ENCODE assay signal across 8 cellular contexts in the genomic region with DNA sequence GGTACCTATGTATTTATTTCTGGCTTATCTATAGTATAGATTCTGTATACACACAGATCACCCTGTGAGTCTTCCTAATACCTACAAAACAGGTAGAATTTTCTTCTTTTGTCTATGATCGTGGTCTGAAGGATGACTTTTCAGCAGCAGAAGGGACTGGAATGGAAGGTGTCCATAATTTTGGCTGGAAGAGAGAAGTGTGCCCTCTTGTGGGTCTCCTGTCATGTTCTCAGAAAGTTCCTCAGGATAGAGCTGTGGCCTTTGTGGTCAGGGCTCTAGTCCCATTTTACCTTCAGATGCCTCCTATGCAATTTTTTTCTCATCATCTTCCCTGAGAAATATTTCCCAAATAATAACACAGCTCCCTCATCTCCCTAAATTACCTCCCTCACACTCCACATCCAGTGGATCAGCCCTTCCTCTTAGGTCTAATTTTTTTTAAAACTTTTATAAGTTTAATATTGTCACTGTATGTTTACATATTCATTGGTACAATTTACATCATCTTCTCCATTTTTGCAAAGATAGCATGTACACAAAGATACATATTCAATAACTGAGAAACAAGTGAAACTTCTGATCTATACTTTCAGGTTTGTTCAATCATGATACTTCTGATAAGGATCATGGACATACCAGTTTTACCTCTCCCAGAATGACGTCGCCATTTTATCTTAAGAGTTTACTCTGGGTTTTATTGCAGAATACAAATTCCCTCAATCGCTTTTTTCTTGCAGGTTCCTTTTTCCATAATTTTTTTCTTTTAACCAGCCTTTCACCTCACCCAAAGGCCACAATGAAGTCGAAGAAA.
DNase-seq lines count a peak whose midpoint lies in the region; ATAC-seq and TF ChIP-seq lines count a peak whose summit lies in the region.

No MANE protein-coding gene starts in this region.

- no peaks in the 10 kb centered on the region for H3K4me1 ChIP-seq in IMR-90 (ENCODE audit: control insufficient read depth, insufficient read depth, low read length)

- H4K91ac ChIP-seq in IMR-90 (ENCODE audit: insufficient read depth, low read depth, low read length) = no peak overlapping the region

- H3K9ac ChIP-seq in IMR-90 (ENCODE audit: low read depth, low read length) = no peak overlapping the region

- H3K27me3 Mint-ChIP-seq in WTC11 (ENCODE audit: low read depth) = no peaks in the 10 kb centered on the region

- no peak overlapping the region for H3K56ac ChIP-seq in IMR-90 (ENCODE audit: extremely low read depth, insufficient read depth, low read length)

- H3K4me1 Mint-ChIP-seq in WTC11 = peaks cover 51% of the 10 kb centered on the region

- intact Hi-C loops in IMR-90 (cut with micrococcal nuclease) = loop anchor here (1.0 kb wide), 1 partner anchor 417 kb away; no protein-coding TSS in a partner anchor

- H3K27me3 ChIP-seq in IMR-90 (ENCODE audit: control insufficient read depth, insufficient read depth, low read length) = no peaks in the 10 kb centered on the region

- WGBS in IMR-90 (ENCODE audit: extremely low coverage in 2 of 2, insufficient read length in 1 of 2), 2 experiments = no CpG with 5 or more reads among the region's 5 CpGs

- no peaks in the 10 kb centered on the region for H3K36me3 Mint-ChIP-seq in WTC11

- in situ Hi-C loops in IMR-90 (cut with MboI; ENCODE audit: low sequenced_read_pairs) = loop anchor here (5.0 kb wide), 2 partner anchors 78 to 447 kb away; no protein-coding TSS in a partner anchor

- H3K27ac Mint-ChIP-seq in WTC11 = peak overlapping the region; percentile 27; the same call in 1 of the 2 replicates

- dilution Hi-C loops in IMR-90 (cut with HindIII; ENCODE audit: low sequenced_read_pairs, unreplicated experiment) = no loop called here

- peak; percentile 63 for TF ChIP-seq RAD21 in IMR-90 (IDR thresholded peaks at IDR 0.05; ENCODE audit: low read length)

- H2AK9ac ChIP-seq in IMR-90 (replicated peaks; ENCODE audit: low read depth, low read length, poor library complexity) = no peak overlapping the region

- ATAC-seq in IMR-90 (ENCODE audit: low read depth) (no peak), WTC11 (no peak), GM19452 (IDR thresholded peaks at IDR 0.05; ENCODE audit: unreplicated experiment) (no peak)

- no TSS peak for BruUV-seq in IMR-90 (replicated peaks; lab: Mats Ljungman, UMichigan)

- H2BK15ac ChIP-seq in IMR-90 (ENCODE audit: low read depth, low read length) = no peak overlapping the region

- peaks cover 6% of the 10 kb centered on the region; the same call in 1 of the 2 replicates for H3K9me1 ChIP-seq in IMR-90 (ENCODE audit: insufficient read depth, low read length)

- no peaks in the 10 kb centered on the region for H3K9me3 Mint-ChIP-seq in WTC11

- DNase-seq in DMS 273 (lab: John Stamatoyannopoulos, UW; ENCODE audit: unreplicated experiment) (peak; percentile 63), IMR-90 (peak; percentile 52), WTC11 (ENCODE audit: low spot score) (no peak), left kidney (ENCODE audit: low read depth, low spot score) (peak; percentile 67)
- no peak for DNase-seq in activated CD4-positive, alpha-beta T cell treated with anti-CD3 and anti-CD28 coated beads for 48 hours
- DNase-seq in activated CD8-positive, alpha-beta memory T cell treated with anti-CD3 and anti-CD28 coated beads, Interleukin-2, amount 50 U/mL, for 4 hours = no peak
- no peak for DNase-seq in effector CD4-positive, alpha-beta T cell

- TF ChIP-seq CTCF in IMR-90 (conservative IDR thresholded peaks at IDR 0.05; ENCODE audit: low read depth, low read length) = peak; percentile 53
- TF ChIP-seq CTCF in WTC11 (IDR thresholded peaks at IDR 0.05) = no peak

- H2BK120ac ChIP-seq in IMR-90 (ENCODE audit: low read depth, low read length) = no peak overlapping the region

- no peak overlapping the region for H3K14ac ChIP-seq in IMR-90 (replicated peaks; ENCODE audit: low read depth, low read length)

- H3K36me3 ChIP-seq in IMR-90 (ENCODE audit: control insufficient read depth, insufficient read depth, low read length) = no peaks in the 10 kb centered on the region

- no peak overlapping the region for H3K4me2 ChIP-seq in IMR-90 (ENCODE audit: low read depth, low read length)

- H3K4me3 Mint-ChIP-seq in WTC11 = no peak overlapping the region

- no peak overlapping the region for H2BK5ac ChIP-seq in IMR-90 (ENCODE audit: low read depth, low read length, poor library complexity, severe bottlenecking)

- H2AK5ac ChIP-seq in IMR-90 (ENCODE audit: low read depth, low read length) = no peak overlapping the region

- no peak overlapping the region for H3K4ac ChIP-seq in IMR-90 (ENCODE audit: low read depth, low read length)

- CTCF ChIA-PET in IMR-90 (lab: Yijun Ruan, JAX) = interaction anchor here (0.6 to 2.7 kb wide), 7 partner anchors 15 to 473 kb away, joined by 3 to 21 read pairs (median 4); no protein-coding TSS in a partner anchor
- CTCF ChIA-PET in WTC11 (lab: Charles Lee) = interaction anchor here (0.5 to 2.4 kb wide), 18 partner anchors 15 to 473 kb away, joined by 3 to 31 read pairs (median 4); a partner anchor contains a TSS

- H2AFZ ChIP-seq in IMR-90 (replicated peaks; ENCODE audit: low read length, poor library complexity) = no peak overlapping the region

- H3K18ac ChIP-seq in IMR-90 (ENCODE audit: low read depth, low read length) = no peak overlapping the region

- no peak overlapping the region for H3K23ac ChIP-seq in IMR-90 (ENCODE audit: low read depth, low read length)

- no peaks in the 10 kb centered on the region for H4K20me1 ChIP-seq in IMR-90 (ENCODE audit: insufficient read depth, low read length)

- H3K9me3 ChIP-seq in IMR-90 (ENCODE audit: control insufficient read depth, insufficient read depth, low read length) = no peaks in the 10 kb centered on the region

- H4K8ac ChIP-seq in IMR-90 (ENCODE audit: low read depth in 2 of 2, low read length in 2 of 2) = no peak overlapping the region

- no peak for TF ChIP-seq POLR2A in IMR-90 (IDR thresholded peaks at IDR 0.05; ENCODE audit: low read depth, low read length)

- H2BK20ac ChIP-seq in IMR-90 (ENCODE audit: low read depth, low read length) = no peak overlapping the region

- no peak overlapping the region for H3K27ac ChIP-seq in IMR-90 (ENCODE audit: insufficient read depth, low read length)

- H4K5ac ChIP-seq in IMR-90 (ENCODE audit: low read depth, low read length) = no peak overlapping the region

- peaks cover 0 to 5% of the 10 kb centered on the region in 2 experiments; a peak in 2 of 4 replicates for H3K79me1 ChIP-seq in IMR-90 (ENCODE audit: low read depth in 1 of 2, low read length in 2 of 2)

- POLR2A ChIA-PET in IMR-90 (lab: Charles Lee; ENCODE audit: unreplicated experiment) (no interaction called here), WTC11 (lab: Charles Lee) (interaction anchor here (1.3 to 1.5 kb wide), 2 partner anchors 79 to 86 kb away, joined by 3 to 5 read pairs; no protein-coding TSS in a partner anchor)

- no peak overlapping the region for H3K4me3 ChIP-seq in IMR-90 (ENCODE audit: insufficient read depth, low read depth, low read length)

TF ChIP-seq in IMR-90, 13 proteins besides CTCF, POLR2A, EP300 and RAD21:
- TF ChIP-seq SMC3 (IDR thresholded peaks at IDR 0.05; ENCODE audit: low read depth, low read length) = peak; percentile 55
- TF ChIP-seq FOS (IDR thresholded peaks at IDR 0.05; ENCODE audit: low read depth, low read length) = no peak
- TF ChIP-seq MXI1 (IDR thresholded peaks at IDR 0.05; ENCODE audit: borderline replicate concordance, low read depth, low read length) = no peak
- TF ChIP-seq RCOR1 (IDR thresholded peaks at IDR 0.05; ENCODE audit: insufficient replicate concordance, low read length) = no peak
- no peak for TF ChIP-seq RFX5 (IDR thresholded peaks at IDR 0.05; ENCODE audit: low read depth, low read length)
- no peak for TF ChIP-seq BHLHE40 (IDR thresholded peaks at IDR 0.05; ENCODE audit: low read depth, low read length)
- TF ChIP-seq MAFK (IDR thresholded peaks at IDR 0.05; ENCODE audit: low read depth, low read length) = no peak

TF ChIP-seq in WTC11, 78 proteins besides CTCF, POLR2A, EP300 and RAD21:
- TF ChIP-seq OVOL2 (CRISPR knock-in tag; IDR thresholded peaks at IDR 0.05; ENCODE audit: borderline replicate concordance) = no peak

Comparison
In these comparisons a context has a peak if more than half of its experiments do, and no peak if none do; other contexts are left out.
1. DNase-seq: peak in DMS 273 (single experiment), IMR-90 (single experiment) and left kidney (single experiment); none in WTC11 (single experiment), activated CD4-positive, alpha-beta T cell treated with anti-CD3 and anti-CD28 coated beads for 48 hours (single experiment), activated CD8-positive, alpha-beta memory T cell treated with anti-CD3 and anti-CD28 coated beads, Interleukin-2, amount 50 U/mL, for 4 hours (single experiment) and effector CD4-positive, alpha-beta T cell (single experiment).